In genomic region chr18:74147491-74147778, GRCh38 we compare ENCODE assay signal across 8 cellular contexts. TPM values are rescaled to one million over a fixed set of nuclear protein-coding genes. Genes with fewer than 3 reads are reported as not detected.
A peak's percentile ranks its signal among the peaks of the same experiment; 100 is the strongest.
DNase-seq lines count a peak whose midpoint lies in the region; TF ChIP-seq lines count a peak whose summit lies in the region.

No MANE protein-coding gene starts in this region.

- H3K36me3 Mint-ChIP-seq in nephron (ENCODE audit: low read depth), result peaks cover 10% of the 10 kb centered on the region

- TF ChIP-seq CTCF in AG10803 (conservative IDR thresholded peaks at IDR 0.05; ENCODE audit: low read length), result no peak
- TF ChIP-seq CTCF in LNCaP clone FGC (IDR thresholded peaks at IDR 0.05; ENCODE audit: control insufficient read depth, extremely low read depth, insufficient read depth), result no peak
- peak in 12 of 56 donors; percentile 5 to 39 (median 24) for TF ChIP-seq CTCF in dorsolateral prefrontal cortex (IDR thresholded peaks at IDR 0.05 in 54 of 56, conservative IDR thresholded peaks at IDR 0.05 in 2 of 56; ENCODE audit: low read depth in 1 of 56, partially characterized antibody in 56 of 56)
- no peak for TF ChIP-seq CTCF in nephron (IDR thresholded peaks at IDR 0.05; ENCODE audit: unreplicated experiment in 3 of 3)

- H3K27me3 ChIP-seq in dorsolateral prefrontal cortex, result no peaks in the 10 kb centered on the region

- peaks cover 52% of the 10 kb centered on the region for H3K4me1 Mint-ChIP-seq in nephron

- H3K4me3 ChIP-seq in AG10803 (ENCODE audit: low read length) (peak overlapping the region; percentile 92), LNCaP clone FGC (ENCODE audit: low read depth, low read length) (peak overlapping the region; percentile 89), dorsolateral prefrontal cortex (peak overlapping the region; percentile 53 to 100 (median 88))

- peak overlapping the region; percentile 91 to 100 (median 99) for H3K27ac ChIP-seq in dorsolateral prefrontal cortex

- peak overlapping the region; percentile 98 to 99 (median 98) for H3K27ac Mint-ChIP-seq in nephron

- DNase-seq in AG10803 (ENCODE audit: low read depth) (no peak), LNCaP clone FGC (ENCODE audit: low read depth) (no peak), dorsolateral prefrontal cortex (no peak), NCI-H2081 treated with DMSO at 0.1 percent for 48 hours (lab: John Stamatoyannopoulos, UW) (no peak), occipital lobe (lab: John Stamatoyannopoulos, UW) (no peak), HUDEP-2 (lab: John Stamatoyannopoulos, UW; ENCODE audit: unreplicated experiment in 76 of 76) (no peak)
- DNase-seq in activated CD8-positive, alpha-beta memory T cell treated with anti-CD3 and anti-CD28 coated beads, Interleukin-2, amount 50 U/mL, for 48 hours, result no peak

- H3K4me3 Mint-ChIP-seq in nephron, result peak overlapping the region; percentile 91 to 98 (median 96)

- intact Hi-C loops in dorsolateral prefrontal cortex (cut with DNase I), result loop anchor here in 1 of 2 donors (5.0 to 10.0 kb wide), 3 partner anchors 145 to 450 kb away; partner anchors contain the start of genes CNDP2, CYB5A and ZNF407

- peaks cover 3% of the 10 kb centered on the region for H3K27me3 Mint-ChIP-seq in nephron (ENCODE audit: low read depth)

- no peaks in the 10 kb centered on the region for H3K9me3 Mint-ChIP-seq in nephron

RNA-seq across cellular contexts. Expression of gene FBXO15, which starts 0.2 kb away (rescaled TPM):
- total RNA-seq in dorsolateral prefrontal cortex, result 1 to 10 TPM; 2.4 to 9.5 (median 5.9) TPM
- 3.1 TPM for total RNA-seq in occipital lobe

RNA-seq across cellular contexts. Expression of gene TIMM21, which starts 0.9 kb away (rescaled TPM):
- 10 to 100 TPM; 24.5 to 64.1 (median 41.0) TPM for total RNA-seq in dorsolateral prefrontal cortex
- 36.0 TPM for total RNA-seq in occipital lobe
